Comparison of ENCODE assay signal across 7 cellular contexts in genomic region chr2:131736406-131736805, GRCh38.
ATAC-seq lines count a peak whose summit lies in the region.

No MANE protein-coding gene starts in this region.

- ATAC-seq in GM18858 (IDR thresholded peaks at IDR 0.05; ENCODE audit: unreplicated experiment) (peak; percentile 73), GM19395 (IDR thresholded peaks at IDR 0.05; ENCODE audit: unreplicated experiment) (peak; percentile 99), GM21447 (IDR thresholded peaks at IDR 0.05; ENCODE audit: unreplicated experiment) (peak; percentile 99), HG02588 (IDR thresholded peaks at IDR 0.05; ENCODE audit: unreplicated experiment) (peak; percentile 89), HG02973 (IDR thresholded peaks at IDR 0.05; ENCODE audit: unreplicated experiment) (peak; percentile 96), HG03159 (IDR thresholded peaks at IDR 0.05; ENCODE audit: unreplicated experiment) (peak; percentile 100), HG03558 (IDR thresholded peaks at IDR 0.05; ENCODE audit: extremely low read depth, unreplicated experiment) (peak; percentile 89)

Comparison
In these comparisons a context has a peak if more than half of its experiments do, and no peak if none do; other contexts are left out.
1. Peak in every context shown above with its lines: ATAC-seq.